ENCODE assay signal across 11 cellular contexts in genomic region chr12:662541-663292, GRCh38. TPM values are rescaled to one million over a fixed set of nuclear protein-coding genes. Genes with fewer than 3 reads are reported as not detected.
DNase-seq lines count a peak whose midpoint lies in the region; ATAC-seq lines count a peak whose summit lies in the region.
"Had no signal": no experiment of that assay in that cellular context is flagged by ENCODE, and none has a peak within 500 bp of the region (broad histone marks: within the 10 kb centered on the region; RNA-seq: fewer than 3 reads in every experiment).

No MANE protein-coding gene starts in this region.

- no peaks in the 10 kb centered on the region for H3K4me1 ChIP-seq in stomach smooth muscle (ENCODE audit: control insufficient read depth, insufficient read depth, low read length)

- peak overlapping the region; percentile 40 to 46 for H3K4me3 ChIP-seq in stomach smooth muscle (ENCODE audit: low read length in 2 of 2)
- H3K4me3 ChIP-seq: lung had no signal

- peaks cover 46% of the 10 kb centered on the region for H3K4me1 Mint-ChIP-seq in activated CD4-positive, alpha-beta memory T cell treated with anti-CD3 and anti-CD28 coated beads, Interleukin-2, amount 10 ng/mL, durations not matched to agents 7 days and 5 days

- peaks cover 4 to 10% of the 10 kb centered on the region in 2 donors for H3K27me3 ChIP-seq in stomach smooth muscle (ENCODE audit: control insufficient read depth in 1 of 2, insufficient read depth in 2 of 2, low read length in 2 of 2)

- H3K27me3 Mint-ChIP-seq in activated CD4-positive, alpha-beta memory T cell treated with anti-CD3 and anti-CD28 coated beads, Interleukin-2, amount 10 ng/mL, durations not matched to agents 7 days and 5 days, result no peaks in the 10 kb centered on the region

- POLR2A ChIA-PET in activated CD4-positive, alpha-beta memory T cell treated with anti-CD3 and anti-CD28 coated beads, Interleukin-2, amount 10 ng/mL, durations not matched to agents 7 days and 5 days (lab: Charles Lee), result interaction anchor here (1.0 to 3.2 kb wide), 5 partner anchors 11 to 89 kb away, joined by 3 to 22 read pairs (median 6); partner anchors contain the start of gene WNK1

- H3K27ac ChIP-seq in stomach smooth muscle (ENCODE audit: low read length), result no peak overlapping the region
- H3K27ac ChIP-seq: 22Rv1 had no signal

- no peaks in the 10 kb centered on the region for H3K9me3 Mint-ChIP-seq in activated CD4-positive, alpha-beta memory T cell treated with anti-CD3 and anti-CD28 coated beads, Interleukin-2, amount 10 ng/mL, durations not matched to agents 7 days and 5 days

- peak overlapping the region; percentile 69 for H3K4me3 Mint-ChIP-seq in activated CD4-positive, alpha-beta memory T cell treated with anti-CD3 and anti-CD28 coated beads, Interleukin-2, amount 10 ng/mL, durations not matched to agents 7 days and 5 days

- peak overlapping the region; percentile 71 for H3K27ac Mint-ChIP-seq in activated CD4-positive, alpha-beta memory T cell treated with anti-CD3 and anti-CD28 coated beads, Interleukin-2, amount 10 ng/mL, durations not matched to agents 7 days and 5 days

- no peaks in the 10 kb centered on the region for H3K36me3 ChIP-seq in stomach smooth muscle (ENCODE audit: control insufficient read depth in 2 of 2, insufficient read depth in 2 of 2, low read length in 2 of 2)

- no peaks in the 10 kb centered on the region for H3K9me3 ChIP-seq in stomach smooth muscle (ENCODE audit: control insufficient read depth in 2 of 2, low read length in 2 of 2)

- intact Hi-C loops in left ventricle myocardium superior (cut with micrococcal nuclease), result no loop called here

- ATAC-seq in left ventricle myocardium superior, result peak; percentile 68
- ATAC-seq in GM18870 (IDR thresholded peaks at IDR 0.05; ENCODE audit: unreplicated experiment), result no peak

- CTCF ChIA-PET in activated CD4-positive, alpha-beta memory T cell treated with anti-CD3 and anti-CD28 coated beads, Interleukin-2, amount 10 ng/mL, durations not matched to agents 7 days and 5 days (lab: Charles Lee), result interaction anchor here (1.4 to 2.5 kb wide), 3 partner anchors 11 to 92 kb away, joined by 3 to 14 read pairs (median 6); no protein-coding TSS in a partner anchor

- peak; percentile 19 for DNase-seq in NCI-H2171 treated with DMSO at 0.1 percent for 48 hours (lab: John Stamatoyannopoulos, UW)
- DNase-seq in NCI-H2171 (lab: John Stamatoyannopoulos, UW), result no peak
- no peak for DNase-seq in activated CD4-positive, alpha-beta memory T cell treated with anti-CD3 and anti-CD28 coated beads, Interleukin-2, amount 10 ng/mL, durations not matched to agents 7 days and 5 days
- no peak for DNase-seq in left ventricle myocardium superior
- DNase-seq in middle frontal gyrus (ENCODE audit: extremely low spot score, low spot score), result no peak
- DNase-seq in NCI-H69 (lab: John Stamatoyannopoulos, UW), result no peak
- DNase-seq: NCI-H146 had no signal

- no peaks in the 10 kb centered on the region for H3K36me3 Mint-ChIP-seq in activated CD4-positive, alpha-beta memory T cell treated with anti-CD3 and anti-CD28 coated beads, Interleukin-2, amount 10 ng/mL, durations not matched to agents 7 days and 5 days (ENCODE audit: low read depth)

- H3K9ac ChIP-seq in stomach smooth muscle (ENCODE audit: low read length in 2 of 2), result peak overlapping the region in 1 of 2 donors; percentile 33

RNA-seq across cellular contexts. Expression of gene NINJ2, which starts 0.5 kb away (rescaled TPM):
- 10 to 100 TPM; 13.1 to 13.5 TPM for total RNA-seq in activated CD4-positive, alpha-beta memory T cell treated with anti-CD3 and anti-CD28 coated beads, Interleukin-2, amount 10 ng/mL, durations not matched to agents 7 days and 5 days
- 5.3 TPM for total RNA-seq in left ventricle myocardium superior
